In the genomic region with DNA sequence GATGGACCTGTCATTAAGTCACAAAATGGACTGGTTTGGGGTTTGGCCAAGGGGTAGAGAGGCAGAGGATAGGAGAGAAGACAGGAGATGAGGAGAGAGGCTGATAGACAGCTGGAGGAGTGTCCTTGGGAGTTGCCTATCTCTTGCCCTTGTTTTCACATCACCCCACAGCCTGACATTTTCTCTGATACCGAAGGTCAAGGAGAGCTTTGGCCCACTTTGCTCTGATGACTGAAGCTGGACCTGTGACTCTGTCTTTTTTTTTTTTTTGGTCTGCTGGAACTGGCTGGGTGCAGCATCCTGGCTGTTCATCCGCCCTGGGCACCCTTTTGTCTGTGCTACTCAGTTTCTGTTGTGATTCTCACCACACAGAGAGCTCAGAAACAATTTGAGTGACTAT, we compare ENCODE assay signal across 19 cellular contexts.
"Had no signal": no experiment of that assay in that cellular context is flagged by ENCODE, and none has a peak within 500 bp of the region (broad histone marks: within the 10 kb centered on the region; RNA-seq: fewer than 3 reads in every experiment).

No MANE protein-coding gene starts in this region.

- DNase-seq: activated CD4-positive, alpha-beta T cell treated with anti-CD3 and anti-CD28 coated beads, Interleukin-2, amount 50 U/mL, for 1 hour; activated naive CD4-positive, alpha-beta T cell; activated T-cell treated with anti-CD3 and anti-CD28 coated beads for 4 hours; cerebellar nuclear complex; cortex of kidney; erythroblast; head of caudate nucleus; nephron progenitor cell; nucleus accumbens; posterior cingulate gyrus; retina; stimulated activated CD4-positive, alpha-beta T cell treated with anti-CD3 and anti-CD28 coated beads, Interleukin-12 subunit alpha, Interleukin-12 subunit beta, amount 100 ng/mL, for 4 hours; stimulated activated CD4-positive, alpha-beta T cell treated with anti-CD3 and anti-CD28 coated beads, Interleukin-1b, Interleukin-23, amount 100 ng/mL, for 48 hours; stimulated activated CD8-positive, alpha-beta memory T cell treated with anti-CD3 and anti-CD28 coated beads, Interleukin-4, amount 100 ng/mL, for 48 hours; stimulated activated naive CD8-positive, alpha-beta T cell treated with anti-CD3 and anti-CD28 coated beads, Interleukin-15, Interleukin-2, amounts not matched to agents 100 U/mL and 50 U/mL, for 24 hours; substantia nigra had no signal

- H3K27me3 Mint-ChIP-seq: activated T-helper 17 cell treated with anti-CD3 and anti-CD28 coated beads, Interleukin-2, amount 50 U/mL, for 72 hours had no signal

- ATAC-seq: activated CD4-positive, CD25-positive, alpha-beta regulatory T cell treated with anti-CD3 and anti-CD28 coated beads, Interleukin-2, amount 50 U/mL, for 24 hours; activated T-helper 17 cell treated with anti-CD3 and anti-CD28 coated beads, Interleukin-2, amount 50 U/mL, for 72 hours; stimulated activated naive CD8-positive, alpha-beta T cell treated with anti-CD3 and anti-CD28 coated beads, Interleukin-15, Interleukin-2, amounts not matched to agents 100 U/mL and 50 U/mL, for 24 hours had no signal

- H3K9me3 Mint-ChIP-seq: activated T-helper 17 cell treated with anti-CD3 and anti-CD28 coated beads, Interleukin-2, amount 50 U/mL, for 72 hours had no signal

- H3K27ac Mint-ChIP-seq: activated T-helper 17 cell treated with anti-CD3 and anti-CD28 coated beads, Interleukin-2, amount 50 U/mL, for 72 hours; mesothelial cell of epicardium; nephron progenitor cell had no signal

- H3K4me3 Mint-ChIP-seq: activated T-helper 17 cell treated with anti-CD3 and anti-CD28 coated beads, Interleukin-2, amount 50 U/mL, for 72 hours; mesothelial cell of epicardium; nephron progenitor cell had no signal
